Comparison of ENCODE assay signal across 17 cellular contexts in the genomic region with DNA sequence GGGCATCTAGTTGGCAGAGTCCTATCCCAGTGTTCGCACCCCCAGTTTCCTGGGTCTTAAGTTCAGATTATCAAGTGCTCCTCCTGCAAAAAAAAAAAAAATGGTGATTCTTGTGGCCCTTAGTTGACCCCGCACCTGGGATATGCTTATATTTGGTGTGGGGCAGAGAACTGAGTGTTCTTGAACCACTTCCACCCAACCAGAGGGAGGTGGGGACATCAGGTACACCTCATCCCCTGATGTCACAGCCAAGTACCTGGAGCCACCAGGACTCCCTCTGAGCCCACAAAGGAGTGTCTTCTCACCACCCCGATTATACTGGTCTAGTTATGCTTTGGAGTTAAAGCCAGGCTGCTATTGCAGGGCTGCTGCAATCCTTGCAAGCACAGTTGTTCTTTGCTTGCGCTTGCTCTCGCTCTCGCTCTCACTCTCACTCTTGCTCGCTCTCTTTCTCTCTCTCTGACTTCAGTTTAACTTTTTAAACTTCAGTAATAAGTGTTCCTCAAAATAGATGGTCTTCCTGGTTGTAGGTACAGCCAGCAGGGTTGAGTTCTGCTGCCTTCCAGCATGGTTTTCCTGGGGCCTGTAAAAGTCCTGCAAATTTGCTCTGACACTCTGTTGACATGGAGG.
DNase-seq lines count a peak whose midpoint lies in the region; ATAC-seq, FAIRE-seq and TF ChIP-seq lines count a peak whose summit lies in the region.
"Had no signal": no experiment of that assay in that cellular context is flagged by ENCODE, and none has a peak within 500 bp of the region (broad histone marks: within the 10 kb centered on the region; RNA-seq: fewer than 3 reads in every experiment).

No MANE protein-coding gene starts in this region.

- H3K79me2 ChIP-seq in mammary epithelial cell (ENCODE audit: insufficient read depth, low read length) (peaks cover 86% of the 10 kb centered on the region), keratinocyte (ENCODE audit: control insufficient read depth, insufficient read depth, low read length) (peaks cover 74% of the 10 kb centered on the region)

- TF ChIP-seq CTCF in mammary epithelial cell (conservative IDR thresholded peaks at IDR 0.05 in 1 of 2, IDR thresholded peaks at IDR 0.05 in 1 of 2; ENCODE audit: extremely low read depth in 1 of 2, insufficient read depth in 1 of 2, low read depth in 1 of 2, low read length in 2 of 2) (no peak), keratinocyte (optimal IDR thresholded peaks at IDR 0.05 in 1 of 3, IDR thresholded peaks at IDR 0.05 in 1 of 3, conservative IDR thresholded peaks at IDR 0.05 in 1 of 3; ENCODE audit: extremely low read depth in 1 of 3, insufficient read depth in 2 of 3, low read length in 3 of 3) (no peak)

- WGBS in mammary epithelial cell (ENCODE audit: low coverage, missing lambda C conversion rate), result 84% methylated on average over 6 of the region's 7 CpGs

- FAIRE-seq in keratinocyte (lab: Jason Lieb, UNC), result no peak

- CTCF ChIA-PET in mammary epithelial cell (lab: Charles Lee; ENCODE audit: low non-redundant PET), result no interaction called here

- peaks cover 2% of the 10 kb centered on the region for H3K9me1 ChIP-seq in keratinocyte (ENCODE audit: control insufficient read depth, extremely low read depth, insufficient read depth, low read length)

- H3K36me3 Mint-ChIP-seq in stimulated activated memory B cell treated with anti-CD40 and anti-IgM and Interleukin-4, amounts not matched to agents 10 μg/mL and 1 μg/mL and 100 μg/mL, for 72 hours, result peaks cover 6% of the 10 kb centered on the region

- H3K4me2 ChIP-seq in mammary epithelial cell (ENCODE audit: insufficient read depth, low read depth, low read length) (peak overlapping the region; percentile 12), keratinocyte (ENCODE audit: control insufficient read depth, extremely low read depth, insufficient read depth, low read depth, low read length) (no peak overlapping the region)
- H3K4me2 ChIP-seq: SK-N-SH, smooth muscle cell had no signal

- H3K9ac ChIP-seq in mammary epithelial cell (ENCODE audit: insufficient read depth, low read length) (peak overlapping the region; percentile 7), keratinocyte (ENCODE audit: control insufficient read depth, extremely low read depth, insufficient read depth, low read length) (no peak overlapping the region)
- H3K9ac ChIP-seq: SK-N-SH had no signal

- no peak overlapping the region for H3K4me3 Mint-ChIP-seq in stimulated activated memory B cell treated with anti-CD40 and anti-IgM and Interleukin-4, amounts not matched to agents 10 μg/mL and 1 μg/mL and 100 μg/mL, for 72 hours

- H3K4me1 ChIP-seq in mammary epithelial cell (ENCODE audit: insufficient read depth, low read length), result peaks cover 59% of the 10 kb centered on the region
- H3K4me1 ChIP-seq in keratinocyte (ENCODE audit: control insufficient read depth, extremely low read depth, insufficient read depth, low read length), result peaks cover 51% of the 10 kb centered on the region

- ATAC-seq in stimulated activated memory B cell treated with anti-CD40 and anti-IgM and Interleukin-4, amounts not matched to agents 10 μg/mL and 1 μg/mL and 100 μg/mL, for 72 hours, result peak; percentile 40
- ATAC-seq in GM21390 (IDR thresholded peaks at IDR 0.05; ENCODE audit: unreplicated experiment), result no peak

- H3K9me3 Mint-ChIP-seq in stimulated activated memory B cell treated with anti-CD40 and anti-IgM and Interleukin-4, amounts not matched to agents 10 μg/mL and 1 μg/mL and 100 μg/mL, for 72 hours, result peaks cover 3% of the 10 kb centered on the region

- peak overlapping the region; percentile 28 for H3K27ac Mint-ChIP-seq in stimulated activated memory B cell treated with anti-CD40 and anti-IgM and Interleukin-4, amounts not matched to agents 10 μg/mL and 1 μg/mL and 100 μg/mL, for 72 hours

- H3K27me3 Mint-ChIP-seq in stimulated activated memory B cell treated with anti-CD40 and anti-IgM and Interleukin-4, amounts not matched to agents 10 μg/mL and 1 μg/mL and 100 μg/mL, for 72 hours, result no peaks in the 10 kb centered on the region

- no TSS peak for BruUV-seq in mammary epithelial cell (replicated peaks; lab: Mats Ljungman, UMichigan)

- H3K9me3 ChIP-seq in mammary epithelial cell (replicated peaks; ENCODE audit: insufficient read depth, low read length), result peaks cover 9% of the 10 kb centered on the region
- peaks cover 12% of the 10 kb centered on the region for H3K9me3 ChIP-seq in keratinocyte (ENCODE audit: control insufficient read depth, low read depth, low read length)
- H3K9me3 ChIP-seq: SK-N-SH had no signal

- peaks cover 28% of the 10 kb centered on the region for H3K4me1 Mint-ChIP-seq in stimulated activated memory B cell treated with anti-CD40 and anti-IgM and Interleukin-4, amounts not matched to agents 10 μg/mL and 1 μg/mL and 100 μg/mL, for 72 hours

- no peak overlapping the region for H3K4me3 ChIP-seq in mammary epithelial cell (replicated peaks in 1 of 3; ENCODE audit: insufficient read depth in 1 of 3, low read depth in 2 of 3, low read length in 3 of 3)
- no peak overlapping the region for H3K4me3 ChIP-seq in keratinocyte (ENCODE audit: control insufficient read depth in 2 of 3, extremely low read depth in 1 of 3, insufficient read depth in 2 of 3, low read depth in 1 of 3, low read length in 3 of 3)
- H3K4me3 ChIP-seq: smooth muscle cell had no signal

- DNase-seq in DMS53 (lab: John Stamatoyannopoulos, UW), result peak; percentile 30
- no peak for DNase-seq in DMS53 treated with DMSO at 0.1 percent for 48 hours (lab: John Stamatoyannopoulos, UW; ENCODE audit: unreplicated experiment)
- DNase-seq in mammary epithelial cell, result no peak
- no peak for DNase-seq in keratinocyte (ENCODE audit: low read depth, low spot score)
- DNase-seq in AG08395 (ENCODE audit: low spot score), result no peak
- no peak for DNase-seq in stimulated activated CD4-positive, alpha-beta T cell treated with anti-CD3 and anti-CD28 coated beads, Interleukin-4, amount 100 ng/mL, for 1 hour
- DNase-seq: 8988T; activated CD8-positive, alpha-beta memory T cell treated with anti-CD3 and anti-CD28 coated beads, Interleukin-2, amount 50 U/mL, for 48 hours; foreskin melanocyte; islet precursor cell; Kasumi-1; NCI-H2081 treated with DMSO at 0.1 percent for 48 hours; NK-92 treated with Interleukin-12 subunit alpha and Interleukin-12 subunit beta, amount 100 ng/mL, for 24 hours; SK-N-SH had no signal

- H3K36me3 ChIP-seq in mammary epithelial cell (ENCODE audit: insufficient read depth, low read length) (no peaks in the 10 kb centered on the region), keratinocyte (ENCODE audit: control insufficient read depth in 2 of 2, extremely low read depth in 1 of 2, insufficient read depth in 2 of 2, low read length in 2 of 2) (peaks cover 2 to 10% of the 10 kb centered on the region in 2 experiments)

- peak overlapping the region; percentile 60 for H3K27ac ChIP-seq in mammary epithelial cell (ENCODE audit: insufficient read depth, low read depth, low read length)
- H3K27ac ChIP-seq in keratinocyte (ENCODE audit: control insufficient read depth, insufficient read depth, low read length), result peak overlapping the region; percentile 27

- no peaks in the 10 kb centered on the region for H3K27me3 ChIP-seq in mammary epithelial cell (ENCODE audit: insufficient read depth, low read length)
- H3K27me3 ChIP-seq in keratinocyte (ENCODE audit: control insufficient read depth, extremely low read depth, insufficient read depth, low read length), result no peaks in the 10 kb centered on the region

- H2AFZ ChIP-seq in mammary epithelial cell (ENCODE audit: low read depth, low read length) (no peak overlapping the region), keratinocyte (ENCODE audit: control insufficient read depth, low read length) (no peak overlapping the region)

- intact Hi-C loops in mammary epithelial cell (cut with micrococcal nuclease), result loop anchor here (1.0 kb wide), 1 partner anchor 261 kb away; no protein-coding TSS in a partner anchor

- no peaks in the 10 kb centered on the region for H4K20me1 ChIP-seq in mammary epithelial cell (ENCODE audit: insufficient read depth, low read length)
- H4K20me1 ChIP-seq in keratinocyte (ENCODE audit: control insufficient read depth, extremely low read depth, insufficient read depth, low read length), result peaks cover 14% of the 10 kb centered on the region

- dilution Hi-C loops in mammary epithelial cell (cut with HindIII; ENCODE audit: low sequenced_read_pairs) (loop anchor here (5.0 kb wide), 1 partner anchor 42 kb away; no protein-coding TSS in a partner anchor), keratinocyte (cut with MboI; ENCODE audit: extremely low pct_ligation_motif_present, low sequenced_read_pairs) (no loop called here)

- in situ Hi-C loops in mammary epithelial cell (cut with MboI; ENCODE audit: low sequenced_read_pairs in 2 of 2), result no loop called here
